Comparison of ENCODE assay signal across 9 cellular contexts in genomic region chr17:64262125-64262421, GRCh38. TPM values are rescaled to one million over a fixed set of nuclear protein-coding genes. Genes with fewer than 3 reads are reported as not detected.
DNase-seq lines count a peak whose midpoint lies in the region; ATAC-seq, FAIRE-seq and TF ChIP-seq lines count a peak whose summit lies in the region.
"Had no signal": no experiment of that assay in that cellular context is flagged by ENCODE, and none has a peak within 500 bp of the region (broad histone marks: within the 10 kb centered on the region; RNA-seq: fewer than 3 reads in every experiment).

No MANE protein-coding gene starts in this region.

- H3K36me3 ChIP-seq in K562 (ENCODE audit: control insufficient read depth, insufficient read depth, low read length) (peaks cover 5% of the 10 kb centered on the region; the same call in 1 of the 3 replicates), liver (ENCODE audit: control insufficient read depth in 4 of 4, insufficient read depth in 3 of 4, low read depth in 1 of 4, low read length in 3 of 4) (no peaks in the 10 kb centered on the region), upper lobe of right lung (no peaks in the 10 kb centered on the region)

- TF ChIP-seq EP300 in K562 (IDR thresholded peaks at IDR 0.05; ENCODE audit: low read length): no peak

- TF ChIP-seq CTCF in K562 (IDR thresholded peaks at IDR 0.05 in 2 of 3, conservative IDR thresholded peaks at IDR 0.05 in 1 of 3; ENCODE audit: insufficient read depth in 2 of 3, low read depth in 1 of 3, low read length in 3 of 3) (no peak), liver (IDR thresholded peaks at IDR 0.05; ENCODE audit: low read depth, low read length, missing input control) (no peak), upper lobe of right lung (IDR thresholded peaks at IDR 0.05) (no peak)

- CTCF ChIA-PET in K562 (lab: Yijun Ruan, JAX; ENCODE audit: low intra/inter-chr PET ratio): no interaction called here

- peaks cover 57% of the 10 kb centered on the region for H3K79me2 ChIP-seq in K562 (ENCODE audit: control insufficient read depth, insufficient read depth, low read length)

- no peak for TF ChIP-seq POLR2A in K562 (conservative IDR thresholded peaks at IDR 0.05)

- POLR2A ChIA-PET in K562 (lab: Yijun Ruan, JAX): interaction anchor here (1.0 to 1.6 kb wide), 3 partner anchors 8 to 116 kb away, joined by 3 to 4 read pairs (median 4); no protein-coding TSS in a partner anchor

- H3K27ac ChIP-seq in K562 (ENCODE audit: extremely low read depth, low read depth, low read length): peak overlapping the region; percentile 68
- H3K27ac ChIP-seq in liver (ENCODE audit: low read depth in 1 of 2, low read length in 2 of 2): peak overlapping the region; percentile 84 to 91
- H3K27ac ChIP-seq in upper lobe of right lung: peak overlapping the region; percentile 84

- peak overlapping the region; percentile 87 for H3K4me2 ChIP-seq in K562 (ENCODE audit: insufficient read depth, low read length)

- H3K9me3 ChIP-seq in K562 (replicated peaks; ENCODE audit: control insufficient read depth, insufficient read depth, low read depth, low read length): no peaks in the 10 kb centered on the region; the same call in 1 of the 2 replicates
- H3K9me3 ChIP-seq in liver (ENCODE audit: control insufficient read depth in 4 of 4, low read length in 3 of 4): no peaks in the 10 kb centered on the region
- H3K9me3 ChIP-seq in upper lobe of right lung: no peaks in the 10 kb centered on the region

- no peaks in the 10 kb centered on the region for H3K9me1 ChIP-seq in K562 (ENCODE audit: control insufficient read depth, insufficient read depth, low read length)

- FAIRE-seq in K562 (lab: Jason Lieb, UNC): peak; percentile 26
- FAIRE-seq: GM18507 had no signal

- in situ Hi-C loops in K562 (cut with MboI): no loop called here

- H3K4me3 ChIP-seq in K562: peak overlapping the region; percentile 94
- peak overlapping the region; percentile 79 to 95 (median 83) for H3K4me3 ChIP-seq in liver (ENCODE audit: low read depth in 1 of 3, low read length in 3 of 3)
- H3K4me3 ChIP-seq in upper lobe of right lung: peak overlapping the region; percentile 92

- peak overlapping the region; percentile 68 for H2AFZ ChIP-seq in K562 (ENCODE audit: low read depth, low read length)

- peaks cover 3 to 4% of the 10 kb centered on the region in 2 experiments; a peak in 2 of 5 replicates for H3K27me3 ChIP-seq in K562 (ENCODE audit: control insufficient read depth in 2 of 2, insufficient read depth in 2 of 2, low read length in 2 of 2)
- no peaks in the 10 kb centered on the region for H3K27me3 ChIP-seq in liver (ENCODE audit: control insufficient read depth in 4 of 4, insufficient read depth in 4 of 4, low read length in 3 of 4)
- no peaks in the 10 kb centered on the region for H3K27me3 ChIP-seq in upper lobe of right lung

- intact Hi-C loops in K562 (cut with micrococcal nuclease): loop anchor here (5.0 kb wide), 2 partner anchors 50 to 115 kb away; no protein-coding TSS in a partner anchor
- intact Hi-C loops in upper lobe of right lung (cut with DNase I): no loop called here

- H3K4me1 ChIP-seq in K562 (replicated peaks in 1 of 2; ENCODE audit: control insufficient read depth in 2 of 2, insufficient read depth in 2 of 2, low read length in 2 of 2) (peaks cover 11 to 30% of the 10 kb centered on the region in 2 experiments; a peak in 4 of 5 replicates), liver (ENCODE audit: control insufficient read depth in 4 of 4, insufficient read depth in 4 of 4, low read length in 3 of 4) (peaks cover 4 to 48% (median 36%) of the 10 kb centered on the region in 4 donors), upper lobe of right lung (peaks cover 27% of the 10 kb centered on the region)

- TF ChIP-seq RAD21 in K562 (CRISPR knock-in tag; conservative IDR thresholded peaks at IDR 0.05 in 1 of 2, IDR thresholded peaks at IDR 0.05 in 1 of 2): no peak
- no peak for TF ChIP-seq RAD21 in liver (IDR thresholded peaks at IDR 0.05)

- ATAC-seq in HG03354 (IDR thresholded peaks at IDR 0.05; ENCODE audit: poor library complexity, severe bottlenecking, unreplicated experiment): peak; percentile 7
- ATAC-seq in K562: peak; percentile 22
- no peak for ATAC-seq in upper lobe of right lung
- ATAC-seq in HG02610 (IDR thresholded peaks at IDR 0.05; ENCODE audit: unreplicated experiment): no peak

- H4K20me1 ChIP-seq in K562 (replicated peaks; ENCODE audit: control insufficient read depth, insufficient read depth, low read length): peaks cover 6% of the 10 kb centered on the region; the same call in 1 of the 2 replicates

- DNase-seq in A172 (ENCODE audit: low spot score) (peak; percentile 27), K562 (ENCODE audit: extremely low read depth in 1 of 4, low spot score in 3 of 4) (no peak), upper lobe of right lung (no peak), NCI-H1048 (lab: John Stamatoyannopoulos, UW) (no peak)
- no peak for DNase-seq in activated effector memory CD4-positive, alpha-beta T cell treated with anti-CD3 and anti-CD28 coated beads, Interleukin-2, amount 50 U/mL, for 16 hours

- BruUV-seq in K562 (replicated peaks; lab: Mats Ljungman, UMichigan): no TSS peak

- H3K9ac ChIP-seq in K562 (ENCODE audit: insufficient read depth in 1 of 2, low read depth in 2 of 2, low read length in 2 of 2) (peak overlapping the region; percentile 72 to 93), liver (ENCODE audit: low read depth in 1 of 2, low read length in 2 of 2) (peak overlapping the region; percentile 35 to 80)

- WGBS in K562 (ENCODE audit: insufficient coverage, low coverage, missing lambda C conversion rate): 1% methylated on average over 9 of the region's 9 CpGs
- 7% methylated on average over 9 of the region's 9 CpGs for WGBS in liver

TF ChIP-seq in K562, 482 proteins besides CTCF, POLR2A, EP300 and RAD21 (continues in another document):
- TF ChIP-seq FOXK1 (CRISPR knock-in tag; IDR thresholded peaks at IDR 0.05; ENCODE audit: borderline replicate concordance): peak; percentile 51; the same call in 1 of the 2 replicates
- no peak for TF ChIP-seq MBD2 (IDR thresholded peaks at IDR 0.05; ENCODE audit: borderline replicate concordance, low read depth)
- TF ChIP-seq RFX1 (IDR thresholded peaks at IDR 0.05): peak; percentile 90
- TF ChIP-seq, protein P1, sequence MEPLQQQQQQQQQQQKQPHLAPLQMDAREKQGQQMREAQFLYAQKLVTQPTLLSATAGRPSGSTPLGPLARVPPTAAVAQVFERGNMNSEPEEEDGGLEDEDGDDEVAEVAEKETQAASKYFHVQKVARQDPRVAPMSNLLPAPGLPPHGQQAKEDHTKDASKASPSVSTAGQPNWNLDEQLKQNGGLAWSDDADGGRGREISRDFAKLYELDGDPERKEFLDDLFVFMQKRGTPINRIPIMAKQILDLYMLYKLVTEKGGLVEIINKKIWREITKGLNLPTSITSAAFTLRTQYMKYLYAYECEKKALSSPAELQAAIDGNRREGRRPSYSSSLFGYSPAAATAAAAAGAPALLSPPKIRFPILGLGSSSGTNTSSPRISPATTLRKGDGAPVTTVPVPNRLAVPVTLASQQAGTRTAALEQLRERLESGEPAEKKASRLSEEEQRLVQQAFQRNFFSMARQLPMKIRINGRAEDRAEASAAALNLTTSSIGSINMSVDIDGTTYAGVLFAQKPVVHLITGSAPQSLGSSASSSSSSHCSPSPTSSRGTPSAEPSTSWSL (CRISPR knock-in tag; IDR thresholded peaks at IDR 0.05; ENCODE audit: borderline replicate concordance): 0 out of 2 replicates have a peak, but pooled peaks have one; percentile 20
- peak; percentile 2; the same call in 1 of the 2 replicates for TF ChIP-seq GABPB1 (CRISPR knock-in tag; IDR thresholded peaks at IDR 0.05)

TF ChIP-seq in liver, 16 proteins besides CTCF, POLR2A, EP300 and RAD21 (continues in another document):
- TF ChIP-seq FOXA2 (IDR thresholded peaks at IDR 0.05) (no peak), HNF4G (IDR thresholded peaks at IDR 0.05) (peak; percentile 24), SP1 (IDR thresholded peaks at IDR 0.05) (no peak), EGR1 (IDR thresholded peaks at IDR 0.05; ENCODE audit: low read depth in 2 of 2) (no peak)
- TF ChIP-seq, protein P2, sequence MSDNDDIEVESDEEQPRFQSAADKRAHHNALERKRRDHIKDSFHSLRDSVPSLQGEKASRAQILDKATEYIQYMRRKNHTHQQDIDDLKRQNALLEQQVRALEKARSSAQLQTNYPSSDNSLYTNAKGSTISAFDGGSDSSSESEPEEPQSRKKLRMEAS (IDR thresholded peaks at IDR 0.05): no peak

RNA-seq across cellular contexts. Expression of gene TEX2, which starts 1.0 kb away (rescaled TPM):
- 31.6 and 31.9 TPM in 2 replicates for total RNA-seq in A172 (2014; rRNA removed; shearing (Covaris generic))
- 44.0 and 59.0 TPM in 2 replicates for total RNA-seq in K562 (2011; cell fraction: chromatin; rRNA removed; ENCODE audit: low replicate concordance)
- 27.0 and 29.3 TPM in 2 replicates for total RNA-seq in K562 (2011; cell fraction: nucleolus; rRNA removed)
- total RNA-seq in K562 (2011; cell fraction: nucleoplasm; rRNA removed): 38.6 and 52.3 TPM in 2 replicates
- total RNA-seq in K562 (2014; rRNA removed) (19.8 and 23.9 TPM in 2 replicates), K562 (2014; rRNA removed; fragmentation: Illumina TruSeq; extraction: Trizol) (17.5 and 17.7 TPM in 2 replicates), K562 (2015; rRNA removed; fragmentation: Illumina TruSeq; extraction: Trizol) (17.7 and 18.1 TPM in 2 replicates), K562 (2021) (24.5 and 27.6 TPM in 2 replicates), liver (10 to 100 TPM; 33.5 to 39.8 TPM), upper lobe of right lung (50.6 TPM)
- polyA plus RNA-seq in K562 (2011; rRNA removed) (15.2 and 19.3 TPM in 2 replicates), K562 (2014; fragmentation: Illumina TruSeq; extraction: Trizol) (23.6 and 27.6 TPM in 2 replicates), K562 (2014; fragmentation: Nextera tagmentation; extraction: Ambion mirVana) (1 to 10 TPM; 4.1 to 4.8 TPM), K562 (2014; rRNA removed) (18.4 and 20.2 TPM in 2 replicates), liver (10 to 100 TPM; 15.9 to 22.9 TPM)
- 12.2 and 12.8 TPM in 2 replicates for polyA plus RNA-seq in K562 (2011; cell fraction: cytosol; rRNA removed)
- 22.0 and 25.0 TPM in 2 replicates for polyA plus RNA-seq in K562 (2011; cell fraction: nucleus; rRNA removed)
- 9.8 and 13.7 TPM in 2 replicates for polyA plus RNA-seq in K562 (2012)
- 28.0 and 31.6 TPM in 2 replicates for polyA minus RNA-seq in K562 (2011; rRNA and poly(A)+ RNA removed)
- 9.4 and 13.2 TPM in 2 replicates for polyA minus RNA-seq in K562 (2011; cell fraction: cytosol; rRNA and poly(A)+ RNA removed)
- 22.8 and 23.2 TPM in 2 replicates for polyA minus RNA-seq in K562 (2011; cell fraction: nucleus; rRNA and poly(A)+ RNA removed)

Comparison
In these comparisons a context has a peak if more than half of its experiments do, and no peak if none do; other contexts are left out.
1. ATAC-seq: peak in HG03354 (single experiment) and K562 (single experiment); none in upper lobe of right lung (single experiment) and HG02610 (single experiment).
2. Peak in every context shown above with its lines, with median percentiles within 50 percentile points of each other: H3K27ac ChIP-seq and H3K4me3 ChIP-seq.